In the genomic region with DNA sequence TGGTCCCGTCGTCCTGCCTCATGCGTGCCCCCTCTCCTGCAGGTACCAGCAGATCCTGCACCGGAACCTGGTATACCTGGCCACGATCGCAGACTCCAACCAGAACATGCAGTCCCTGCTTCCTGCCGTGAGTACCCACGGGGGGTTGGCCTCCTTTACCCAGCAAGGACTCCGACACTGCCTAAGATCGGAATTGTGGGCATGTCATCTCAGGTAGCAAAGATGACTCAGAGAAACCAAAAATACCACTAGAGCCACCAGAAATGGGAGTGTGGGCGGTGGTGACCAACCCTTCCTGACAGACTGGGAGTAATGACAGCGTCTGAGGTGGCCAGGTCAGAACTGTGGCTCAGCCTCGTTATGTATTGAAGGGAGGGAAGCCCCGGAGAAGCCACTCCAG, we compare ENCODE assay signal across 11 cellular contexts. TPM values are rescaled to one million over a fixed set of nuclear protein-coding genes. Genes with fewer than 3 reads are reported as not detected.
DNase-seq lines count a peak whose midpoint lies in the region; ATAC-seq and FAIRE-seq lines count a peak whose summit lies in the region.
"Had no signal": no experiment of that assay in that cellular context is flagged by ENCODE, and none has a peak within 500 bp of the region (broad histone marks: within the 10 kb centered on the region; RNA-seq: fewer than 3 reads in every experiment).

No MANE protein-coding gene starts in this region.

- FAIRE-seq in urothelium cell line (lab: Jason Lieb, UNC) = peak; percentile 93

- peaks cover 0 to 2% of the 10 kb centered on the region in 2 donors for H3K36me3 Mint-ChIP-seq in activated naive CD4-positive, alpha-beta T cell treated with anti-CD3 and anti-CD28 coated beads, Interleukin-2, amount 50 U/mL, for 72 hours

- ATAC-seq in activated naive CD4-positive, alpha-beta T cell treated with anti-CD3 and anti-CD28 coated beads, Interleukin-2, amount 50 U/mL, for 72 hours = peak; percentile 72 to 91
- ATAC-seq in GM19395 (IDR thresholded peaks at IDR 0.05; ENCODE audit: unreplicated experiment) = no peak

- peak; percentile 50 to 89 for DNase-seq in activated naive CD4-positive, alpha-beta T cell treated with anti-CD3 and anti-CD28 coated beads, Interleukin-2, amount 50 U/mL, for 72 hours (ENCODE audit: low spot score in 2 of 2)
- DNase-seq in activated naive CD4-positive, alpha-beta T cell treated with anti-CD3 and anti-CD28 coated beads, Interleukin-2, amount 50 U/mL, for 16 hours = no peak
- DNase-seq in activated CD4-positive, alpha-beta T cell treated with anti-CD3 and anti-CD28 coated beads, Interleukin-2, amount 50 U/mL, for 48 hours = peak; percentile 79 to 86
- DNase-seq in iris pigment epithelial cell (ENCODE audit: low read depth) (peak; percentile 16), urothelium cell line (ENCODE audit: low spot score) (peak; percentile 88), SIG-M5 treated with dmso at 0.1 percent for 504 hours (lab: John Stamatoyannopoulos, UW; ENCODE audit: unreplicated experiment) (no peak), T1000 (lab: John Stamatoyannopoulos, UW) (no peak)
- DNase-seq: NCI-H187 treated with DMSO at 0.1 percent for 48 hours, retina had no signal

- no peaks in the 10 kb centered on the region for H3K9me3 Mint-ChIP-seq in activated naive CD4-positive, alpha-beta T cell treated with anti-CD3 and anti-CD28 coated beads, Interleukin-2, amount 50 U/mL, for 72 hours
- H3K9me3 Mint-ChIP-seq: dendritic cell treated with granulocyte-macrophage colony-stimulating factor and Interleukin-4, amounts not matched to agents 40 ng/mL and 50 ng/mL, for 4 days had no signal

- H3K27ac Mint-ChIP-seq in activated naive CD4-positive, alpha-beta T cell treated with anti-CD3 and anti-CD28 coated beads, Interleukin-2, amount 50 U/mL, for 72 hours = peak overlapping the region; percentile 3 to 30
- H3K27ac Mint-ChIP-seq: dendritic cell treated with granulocyte-macrophage colony-stimulating factor and Interleukin-4, amounts not matched to agents 40 ng/mL and 50 ng/mL, for 4 days had no signal

RNA-seq across cellular contexts. Expression of gene SS18L1, which starts 16.3 kb away (rescaled TPM):
- 10 to 100 TPM; 21.7 to 52.4 TPM for total RNA-seq in activated naive CD4-positive, alpha-beta T cell treated with anti-CD3 and anti-CD28 coated beads, Interleukin-2, amount 50 U/mL, for 72 hours

RNA-seq across cellular contexts. Expression of gene PSMA7, which starts 16.6 kb away (rescaled TPM):
- 100 to 1,000 TPM; 253 to 333 TPM for total RNA-seq in activated naive CD4-positive, alpha-beta T cell treated with anti-CD3 and anti-CD28 coated beads, Interleukin-2, amount 50 U/mL, for 72 hours

RNA-seq across cellular contexts. Expression of gene MTG2, which starts 23.0 kb away (rescaled TPM):
- 10 to 100 TPM; 33.9 to 39.5 TPM for total RNA-seq in activated naive CD4-positive, alpha-beta T cell treated with anti-CD3 and anti-CD28 coated beads, Interleukin-2, amount 50 U/mL, for 72 hours

RNA-seq across cellular contexts. Expression of gene LSM14B, which starts 37.6 kb away (rescaled TPM):
- 10 to 100 TPM; 34.3 to 35.6 TPM for total RNA-seq in activated naive CD4-positive, alpha-beta T cell treated with anti-CD3 and anti-CD28 coated beads, Interleukin-2, amount 50 U/mL, for 72 hours

Comparison
In these comparisons a context has a peak if more than half of its experiments do, and no peak if none do; other contexts are left out.
1. DNase-seq: peak in activated naive CD4-positive, alpha-beta T cell treated with anti-CD3 and anti-CD28 coated beads, Interleukin-2, amount 50 U/mL, for 72 hours (2 of 2), activated CD4-positive, alpha-beta T cell treated with anti-CD3 and anti-CD28 coated beads, Interleukin-2, amount 50 U/mL, for 48 hours (2 of 2), iris pigment epithelial cell (single experiment) and urothelium cell line (single experiment); none in activated naive CD4-positive, alpha-beta T cell treated with anti-CD3 and anti-CD28 coated beads, Interleukin-2, amount 50 U/mL, for 16 hours (single experiment), SIG-M5 treated with dmso at 0.1 percent for 504 hours (single experiment) and T1000 (single experiment).